ENCODE assay signal across 8 cellular contexts in genomic region chr2:43227830-43228280, GRCh38. TPM values are rescaled to one million over a fixed set of nuclear protein-coding genes. Genes with fewer than 3 reads are reported as not detected.
A peak's percentile ranks its signal among the peaks of the same experiment; 100 is the strongest.
DNase-seq lines count a peak whose midpoint lies in the region; ATAC-seq and TF ChIP-seq lines count a peak whose summit lies in the region.

No MANE protein-coding gene starts in this region.

- peak overlapping the region; percentile 90 for H3K4me2 ChIP-seq in hepatocyte

- H3K27ac ChIP-seq in hepatocyte, result peak overlapping the region; percentile 100
- peak overlapping the region; percentile 93 to 100 (median 99) for H3K27ac ChIP-seq in spleen

- DNase-seq in activated CD4-positive, alpha-beta T cell treated with anti-CD3 and anti-CD28 coated beads for 36 hours, result no peak
- no peak for DNase-seq in activated CD4-positive, alpha-beta T cell treated with anti-CD3 and anti-CD28 coated beads, Interleukin-2, amount 50 U/mL, for 48 hours
- DNase-seq in hepatocyte (ENCODE audit: low spot score) (no peak), spleen (no peak)

- no peaks in the 10 kb centered on the region for H3K27me3 ChIP-seq in hepatocyte
- no peaks in the 10 kb centered on the region for H3K27me3 ChIP-seq in spleen (replicated peaks in 1 of 7)

- H3K9me3 Mint-ChIP-seq in activated CD4-positive, alpha-beta T cell treated with anti-CD3 and anti-CD28 coated beads for 36 hours (ENCODE audit: low read depth), result no peaks in the 10 kb centered on the region

- TF ChIP-seq POLR2A in spleen (IDR thresholded peaks at IDR 0.05), result no peak

- intact Hi-C loops in activated CD4-positive, alpha-beta T cell treated with anti-CD3 and anti-CD28 coated beads for 36 hours (cut with DNase I, micrococcal nuclease), result loop anchor here (1.0 to 10.0 kb wide), 10 partner anchors 171 to 733 kb away; partner anchors contain the start of genes KCNG3 (in 1 of the 2) and THADA (in 1 of the 2)
- intact Hi-C loops in spleen (cut with DNase I; ENCODE audit: low total_unique reads), result loop anchor here (5.0 to 10.0 kb wide), 2 partner anchors 253 to 276 kb away; no protein-coding TSS in a partner anchor

- no peak for ATAC-seq in activated CD4-positive, alpha-beta T cell treated with anti-CD3 and anti-CD28 coated beads for 36 hours
- ATAC-seq in GM18909 (IDR thresholded peaks at IDR 0.05; ENCODE audit: poor library complexity, unreplicated experiment), result no peak
- no peak for ATAC-seq in GM21576 (IDR thresholded peaks at IDR 0.05; ENCODE audit: unreplicated experiment)
- ATAC-seq in HG02588 (IDR thresholded peaks at IDR 0.05; ENCODE audit: unreplicated experiment), result no peak

- POLR2A ChIA-PET in activated CD4-positive, alpha-beta T cell treated with anti-CD3 and anti-CD28 coated beads for 36 hours (lab: Charles Lee), result interaction anchor here (1.5 to 3.3 kb wide), 4 partner anchors 31 to 101 kb away, joined by 3 to 14 read pairs (median 6); no protein-coding TSS in a partner anchor

- peaks cover 25% of the 10 kb centered on the region for H3K4me1 Mint-ChIP-seq in activated CD4-positive, alpha-beta T cell treated with anti-CD3 and anti-CD28 coated beads for 36 hours

- peaks cover 32% of the 10 kb centered on the region for H4K20me1 ChIP-seq in hepatocyte (ENCODE audit: insufficient read depth, poor library complexity, severe bottlenecking)

- peak overlapping the region; percentile 77 for H3K27ac Mint-ChIP-seq in activated CD4-positive, alpha-beta T cell treated with anti-CD3 and anti-CD28 coated beads for 36 hours

- peaks cover 46% of the 10 kb centered on the region for H3K79me2 ChIP-seq in hepatocyte

- TF ChIP-seq CTCF in WI38 (IDR thresholded peaks at IDR 0.05; ENCODE audit: low read depth, low read length) (peak; percentile 23; the same call in 1 of the 2 replicates), hepatocyte (IDR thresholded peaks at IDR 0.05; ENCODE audit: poor library complexity) (no peak), spleen (IDR thresholded peaks at IDR 0.05 in 8 of 11, conservative IDR thresholded peaks at IDR 0.05 in 3 of 11) (peak in 5 of 11 experiments; percentile 4 to 67 (median 45))

- no peaks in the 10 kb centered on the region for H3K27me3 Mint-ChIP-seq in activated CD4-positive, alpha-beta T cell treated with anti-CD3 and anti-CD28 coated beads for 36 hours

- WGBS in hepatocyte (ENCODE audit: low lambda C conversion rate, missing lambda C conversion rate), result 12% methylated on average over 10 of the region's 10 CpGs
- 2 to 17% (median 3%) methylated on average over 4 to 10 of the region's 10 CpGs for WGBS in spleen, 5 donors

- no peaks in the 10 kb centered on the region for H3K9me2 ChIP-seq in hepatocyte (replicated peaks; ENCODE audit: insufficient read depth)

- H3K36me3 ChIP-seq in hepatocyte (replicated peaks; ENCODE audit: insufficient read depth, low read depth) (no peaks in the 10 kb centered on the region), spleen (peaks cover 0 to 58% (median 28%) of the 10 kb centered on the region in 6 donors)

- H3K4me3 Mint-ChIP-seq in activated CD4-positive, alpha-beta T cell treated with anti-CD3 and anti-CD28 coated beads for 36 hours, result peak overlapping the region; percentile 83

- H3K36me3 Mint-ChIP-seq in activated CD4-positive, alpha-beta T cell treated with anti-CD3 and anti-CD28 coated beads for 36 hours (ENCODE audit: low read depth), result peaks cover 25% of the 10 kb centered on the region

- peaks cover 18% of the 10 kb centered on the region for H3K4me1 ChIP-seq in hepatocyte (ENCODE audit: insufficient read depth)
- peaks cover 24 to 63% (median 51%) of the 10 kb centered on the region in 6 donors for H3K4me1 ChIP-seq in spleen

- H2AFZ ChIP-seq in hepatocyte, result no peak overlapping the region

- CTCF ChIA-PET in activated CD4-positive, alpha-beta T cell treated with anti-CD3 and anti-CD28 coated beads for 36 hours (lab: Charles Lee), result interaction anchor here (0.6 to 4.5 kb wide), 22 partner anchors 10 to 417 kb away, joined by 3 to 239 read pairs (median 7); no protein-coding TSS in a partner anchor

- H3K9me3 ChIP-seq in hepatocyte (ENCODE audit: low read depth) (no peaks in the 10 kb centered on the region), spleen (no peaks in the 10 kb centered on the region)

- H3K4me3 ChIP-seq in WI38 (ENCODE audit: low read depth, low read length), result peak overlapping the region; percentile 75
- H3K4me3 ChIP-seq in hepatocyte, result peak overlapping the region; percentile 35
- peak overlapping the region; percentile 64 to 99 (median 90) for H3K4me3 ChIP-seq in spleen

RNA-seq across cellular contexts. Expression of gene ZFP36L2, which starts 1.4 kb away (rescaled TPM):
- 10 to 100 TPM; 74.4 to 77.7 TPM for total RNA-seq in activated CD4-positive, alpha-beta T cell treated with anti-CD3 and anti-CD28 coated beads for 36 hours
- total RNA-seq in hepatocyte (77.6 and 85.1 TPM in 2 replicates), spleen (100 to 1,000 TPM; 118 to 223 (median 131) TPM)
- polyA plus RNA-seq in hepatocyte (266 and 285 TPM in 2 replicates), spleen (100 to 1,000 TPM in 1 of 3 donors, 10 to 100 TPM in 2; 72.4 to 115 (median 91.0) TPM)

Comparison
In these comparisons a context has a peak if more than half of its experiments do, and no peak if none do; other contexts are left out.
1. H3K4me3 ChIP-seq: peak in every context shown above with its lines; median percentile 90 in spleen; 75 in WI38; 35 in hepatocyte.